Comparison of ENCODE assay signal across 11 cellular contexts in genomic region chr2:84959494-84960156, GRCh38. TPM values are rescaled to one million over a fixed set of nuclear protein-coding genes. Genes with fewer than 3 reads are reported as not detected.
DNase-seq lines count a peak whose midpoint lies in the region; ATAC-seq, FAIRE-seq and TF ChIP-seq lines count a peak whose summit lies in the region.
"Had no signal": no experiment of that assay in that cellular context is flagged by ENCODE, and none has a peak within 500 bp of the region (broad histone marks: within the 10 kb centered on the region; RNA-seq: fewer than 3 reads in every experiment).

No MANE protein-coding gene starts in this region.

- H3K36me3 ChIP-seq in Caco-2 (ENCODE audit: control insufficient read depth, insufficient read depth, low read length) (no peaks in the 10 kb centered on the region), HUES64 (ENCODE audit: insufficient read depth, low read length) (peaks cover 27% of the 10 kb centered on the region), astrocyte (ENCODE audit: insufficient read depth, low read length) (peaks cover 3% of the 10 kb centered on the region), right atrium auricular region (no peaks in the 10 kb centered on the region)

- H3K27me3 Mint-ChIP-seq in Caco-2 (ENCODE audit: insufficient read depth, unreplicated experiment) (no peaks in the 10 kb centered on the region), astrocyte (ENCODE audit: low read depth, unreplicated experiment) (no peaks in the 10 kb centered on the region), mesothelial cell of epicardium (ENCODE audit: low read depth) (no peaks in the 10 kb centered on the region)

- H3K27me3 ChIP-seq in Caco-2 (replicated peaks; ENCODE audit: control insufficient read depth, insufficient read depth, low read length) (no peaks in the 10 kb centered on the region), HUES64 (ENCODE audit: insufficient read depth, low read length) (no peaks in the 10 kb centered on the region), astrocyte (ENCODE audit: insufficient read depth, low read length) (no peaks in the 10 kb centered on the region), right atrium auricular region (no peaks in the 10 kb centered on the region)
- H3K27me3 ChIP-seq: heart left ventricle had no signal

- CTCF ChIA-PET in Caco-2 (lab: Charles Lee): no interaction called here

- H3K9ac ChIP-seq in HUES64 (ENCODE audit: low read depth, low read length): peak overlapping the region; percentile 64
- peak overlapping the region; percentile 61 for H3K9ac ChIP-seq in astrocyte (ENCODE audit: low read length)

- TF ChIP-seq CTCF in Caco-2 (IDR thresholded peaks at IDR 0.05; ENCODE audit: insufficient read depth in 1 of 2, low read depth in 1 of 2, low read length in 1 of 2, severe bottlenecking in 1 of 2, unreplicated experiment in 1 of 2) (no peak), astrocyte (IDR thresholded peaks at IDR 0.05; ENCODE audit: insufficient read depth, low read depth, low read length) (no peak), mesothelial cell of epicardium (IDR thresholded peaks at IDR 0.05; ENCODE audit: unreplicated experiment) (no peak), GM10266 (IDR thresholded peaks at IDR 0.05; ENCODE audit: control insufficient read depth, insufficient read depth, low read depth, missing control alignments) (no peak), right atrium auricular region (IDR thresholded peaks at IDR 0.05) (no peak)

- no peak overlapping the region for H3K4me3 ChIP-seq in Caco-2 (ENCODE audit: low read depth, low read length)
- peak overlapping the region; percentile 30 for H3K4me3 ChIP-seq in HUES64 (ENCODE audit: low read length)
- H3K4me3 ChIP-seq in astrocyte (ENCODE audit: insufficient read depth, low read depth, low read length): no peak overlapping the region
- H3K4me3 ChIP-seq in right atrium auricular region: no peak overlapping the region
- H3K4me3 ChIP-seq: heart left ventricle had no signal

- H3K4me3 Mint-ChIP-seq in Caco-2 (ENCODE audit: unreplicated experiment) (no peak overlapping the region), astrocyte (ENCODE audit: unreplicated experiment) (peak overlapping the region; percentile 47), mesothelial cell of epicardium (no peak overlapping the region)

- H3K4me2 ChIP-seq in astrocyte (ENCODE audit: low read length): peak overlapping the region; percentile 66

- BruUV-seq in Caco-2 (replicated peaks; lab: Mats Ljungman, UMichigan): no TSS peak

- H2AFZ ChIP-seq in astrocyte (ENCODE audit: low read depth, low read length): no peak overlapping the region

- POLR2A ChIA-PET in Caco-2 (lab: Charles Lee): no interaction called here

- ATAC-seq in GM18511 (IDR thresholded peaks at IDR 0.05; ENCODE audit: unreplicated experiment): no peak
- ATAC-seq: heart left ventricle, Right ventricle myocardium inferior had no signal

- intact Hi-C loops in Caco-2 (cut with micrococcal nuclease; ENCODE audit: unreplicated experiment): loop anchor here (2.0 kb wide), 2 partner anchors 33 to 55 kb away; no protein-coding TSS in a partner anchor

- H3K27ac Mint-ChIP-seq in Caco-2 (ENCODE audit: unreplicated experiment): peak overlapping the region; percentile 95
- peak overlapping the region; percentile 98 for H3K27ac Mint-ChIP-seq in astrocyte (ENCODE audit: unreplicated experiment)
- H3K27ac Mint-ChIP-seq in mesothelial cell of epicardium: peak overlapping the region; percentile 91

- H3K36me3 Mint-ChIP-seq in Caco-2 (ENCODE audit: insufficient read depth, unreplicated experiment) (peaks cover 25% of the 10 kb centered on the region), astrocyte (ENCODE audit: low read depth, unreplicated experiment) (peaks cover 7% of the 10 kb centered on the region), mesothelial cell of epicardium (peaks cover 16% of the 10 kb centered on the region)

- H3K27ac ChIP-seq in HUES64 (ENCODE audit: low read depth, low read length) (peak overlapping the region; percentile 100), astrocyte (ENCODE audit: low read depth, low read length) (peak overlapping the region; percentile 91), right atrium auricular region (no peak overlapping the region)
- H3K27ac ChIP-seq: heart left ventricle had no signal

- H3K79me2 ChIP-seq in astrocyte (ENCODE audit: insufficient read depth, low read length): peaks cover 10% of the 10 kb centered on the region

- H3K9me3 Mint-ChIP-seq in Caco-2 (ENCODE audit: unreplicated experiment) (no peaks in the 10 kb centered on the region), astrocyte (ENCODE audit: unreplicated experiment) (no peaks in the 10 kb centered on the region), mesothelial cell of epicardium (no peaks in the 10 kb centered on the region)

- DNase-seq in Caco-2 (no peak), astrocyte (ENCODE audit: low read depth) (no peak), mesothelial cell of epicardium (ENCODE audit: low spot score in 2 of 2, unreplicated experiment in 2 of 2) (no peak), GM10266 (ENCODE audit: extremely low spot score) (no peak), right atrium auricular region (ENCODE audit: low spot score) (no peak), COLO829 (ENCODE audit: low spot score) (no peak)
- DNase-seq: heart left ventricle had no signal

- H3K4me1 Mint-ChIP-seq in Caco-2 (ENCODE audit: low read depth, unreplicated experiment): peaks cover 34% of the 10 kb centered on the region
- H3K4me1 Mint-ChIP-seq in astrocyte (ENCODE audit: low read depth, unreplicated experiment): peaks cover 34% of the 10 kb centered on the region
- H3K4me1 Mint-ChIP-seq in mesothelial cell of epicardium: peaks cover 30% of the 10 kb centered on the region

- H4K20me1 ChIP-seq in astrocyte (ENCODE audit: insufficient read depth, low read length): peaks cover 13% of the 10 kb centered on the region

- WGBS in HUES64: 7% methylated on average over 3 of the region's 3 CpGs

- no peak for FAIRE-seq in astrocyte (lab: Jason Lieb, UNC)
- FAIRE-seq: urothelium cell line had no signal

- H3K4me1 ChIP-seq in Caco-2 (peaks cover 51% of the 10 kb centered on the region), HUES64 (ENCODE audit: insufficient read depth, low read length) (peaks cover 34% of the 10 kb centered on the region), astrocyte (ENCODE audit: insufficient read depth, low read length) (peaks cover 35% of the 10 kb centered on the region), right atrium auricular region (peaks cover 0 to 10% of the 10 kb centered on the region in 2 donors)

- H3K9me3 ChIP-seq in Caco-2: no peaks in the 10 kb centered on the region
- no peaks in the 10 kb centered on the region for H3K9me3 ChIP-seq in HUES64 (ENCODE audit: insufficient read depth, low read depth, low read length)
- H3K9me3 ChIP-seq in astrocyte (ENCODE audit: insufficient read depth, low read depth, low read length): no peaks in the 10 kb centered on the region
- H3K9me3 ChIP-seq in right atrium auricular region: no peaks in the 10 kb centered on the region
- H3K9me3 ChIP-seq: heart left ventricle had no signal

RNA-seq across cellular contexts. Expression of gene KCMF1, which starts 11.3 kb away (rescaled TPM):
- total RNA-seq in Caco-2 (2022): 81.5 and 83.4 TPM in 2 replicates
- polyA plus RNA-seq in HUES64 (2013, experiment 1 of 2): 84.6 TPM
- polyA plus RNA-seq in HUES64 (2013, experiment 2 of 2): 84.9 TPM
- total RNA-seq in astrocyte: 90.8 and 105 TPM in 2 replicates
- 62.2 to 63.9 TPM (median 63.5 TPM) in 3 replicates for total RNA-seq in mesothelial cell of epicardium
- total RNA-seq in right atrium auricular region: 10 to 100 TPM; 53.1 to 69.5 TPM

RNA-seq across cellular contexts. Expression of gene TMSB10, which starts 54.2 kb away (rescaled TPM):
- total RNA-seq in Caco-2 (2022): 1,258 and 1,458 TPM in 2 replicates
- polyA plus RNA-seq in HUES64 (2013, experiment 1 of 2): 1,298 TPM
- polyA plus RNA-seq in HUES64 (2013, experiment 2 of 2): 1,577 TPM
- 2,866 and 3,439 TPM in 2 replicates for total RNA-seq in astrocyte
- total RNA-seq in mesothelial cell of epicardium: 1,288 to 1,313 TPM (median 1,289 TPM) in 3 replicates
- total RNA-seq in right atrium auricular region: 1,000 to 10,000 TPM; 1,113 to 1,769 TPM

Comparison
In these comparisons a context has a peak if more than half of its experiments do, and no peak if none do; other contexts are left out.
1. H3K27ac ChIP-seq: peak in HUES64 (single experiment) and astrocyte (single experiment); none in right atrium auricular region (0 of 2).
2. Peak in every context shown above with its lines, with median percentiles within 50 percentile points of each other: H3K27ac Mint-ChIP-seq.